ENCODE assay signal across 8 cellular contexts in the genomic region with DNA sequence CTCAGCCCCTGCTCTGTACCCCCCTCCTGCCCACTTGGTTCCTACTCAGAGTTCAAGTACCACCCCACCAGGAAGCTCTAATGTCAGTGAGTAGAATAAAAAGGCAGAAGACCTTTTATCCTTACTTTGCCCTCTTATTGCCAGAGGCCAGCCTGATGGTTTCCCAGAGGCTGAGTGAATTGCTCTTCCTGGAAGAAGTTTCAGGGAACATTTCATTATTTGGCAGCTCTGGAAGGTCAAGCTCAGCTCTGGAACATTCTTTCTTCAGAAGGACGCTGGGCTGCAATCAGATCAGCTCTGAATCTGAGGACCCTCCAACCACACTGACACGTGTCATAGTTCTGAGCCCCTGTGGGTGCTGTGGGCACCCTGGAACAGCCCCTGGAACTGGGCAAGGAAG.
DNase-seq lines count a peak whose midpoint lies in the region; ATAC-seq and TF ChIP-seq lines count a peak whose summit lies in the region.

No MANE protein-coding gene starts in this region.

- H3K9me3 ChIP-seq in OCI-LY1 (ENCODE audit: low read length) (no peaks in the 10 kb centered on the region), body of pancreas (no peaks in the 10 kb centered on the region), right lobe of liver (no peaks in the 10 kb centered on the region)

- no peaks in the 10 kb centered on the region for H3K9me2 ChIP-seq in OCI-LY1 (ENCODE audit: low read depth, low read length)

- no peak overlapping the region; the same call in 1 of the 2 replicates for H3K9ac ChIP-seq in OCI-LY1 (ENCODE audit: low read length)

- H3K4me3 Mint-ChIP-seq in stimulated activated naive B cell treated with anti-CD40 and anti-IgM and Interleukin-4, amounts not matched to agents 10 μg/mL and 1 μg/mL and 100 μg/mL, for 72 hours: peak overlapping the region in 1 of 2 donors; percentile 28

- H3K4me1 ChIP-seq in OCI-LY1 (ENCODE audit: insufficient read depth, low read length, severe bottlenecking) (peaks cover 70% of the 10 kb centered on the region), body of pancreas (peaks cover 55% of the 10 kb centered on the region), right lobe of liver (peaks cover 4 to 60% (median 22%) of the 10 kb centered on the region in 4 donors)

- no peak overlapping the region for H2AFZ ChIP-seq in OCI-LY1 (ENCODE audit: low read length)

- no peaks in the 10 kb centered on the region for H3K9me3 Mint-ChIP-seq in stimulated activated naive B cell treated with anti-CD40 and anti-IgM and Interleukin-4, amounts not matched to agents 10 μg/mL and 1 μg/mL and 100 μg/mL, for 72 hours

- H3K27me3 Mint-ChIP-seq in stimulated activated naive B cell treated with anti-CD40 and anti-IgM and Interleukin-4, amounts not matched to agents 10 μg/mL and 1 μg/mL and 100 μg/mL, for 72 hours: no peaks in the 10 kb centered on the region

- H3K27me3 ChIP-seq in OCI-LY1 (ENCODE audit: insufficient read depth, low read length): no peaks in the 10 kb centered on the region
- no peaks in the 10 kb centered on the region for H3K27me3 ChIP-seq in body of pancreas
- no peaks in the 10 kb centered on the region for H3K27me3 ChIP-seq in right lobe of liver

- peaks cover 62 to 79% of the 10 kb centered on the region in 2 donors for H3K4me1 Mint-ChIP-seq in stimulated activated naive B cell treated with anti-CD40 and anti-IgM and Interleukin-4, amounts not matched to agents 10 μg/mL and 1 μg/mL and 100 μg/mL, for 72 hours

- no peak for TF ChIP-seq POLR2A in body of pancreas (IDR thresholded peaks at IDR 0.05)
- no peak for TF ChIP-seq POLR2A in right lobe of liver (IDR thresholded peaks at IDR 0.05)

- H3K4me3 ChIP-seq in OCI-LY1 (ENCODE audit: low read depth, low read length, poor library complexity, severe bottlenecking): no peak overlapping the region
- no peak overlapping the region for H3K4me3 ChIP-seq in body of pancreas
- no peak overlapping the region for H3K4me3 ChIP-seq in right lobe of liver

- DNase-seq in body of pancreas (no peak), right lobe of liver (no peak), SW480 (ENCODE audit: low spot score) (no peak), NCI-H2029 (lab: John Stamatoyannopoulos, UW) (no peak)
- no peak for DNase-seq in stimulated activated naive B cell treated with anti-CD40 and anti-IgM and Interleukin-4, amounts not matched to agents 10 μg/mL and 1 μg/mL and 100 μg/mL, for 72 hours
- DNase-seq in stimulated activated CD4-positive, alpha-beta T cell treated with anti-CD3 and anti-CD28 coated beads, Interleukin-2, amount 100 ng/mL, for 48 hours: no peak

- H3K36me3 Mint-ChIP-seq in stimulated activated naive B cell treated with anti-CD40 and anti-IgM and Interleukin-4, amounts not matched to agents 10 μg/mL and 1 μg/mL and 100 μg/mL, for 72 hours: peaks cover 46 to 63% of the 10 kb centered on the region in 2 donors

- H3K79me2 ChIP-seq in OCI-LY1 (ENCODE audit: insufficient read depth, low read length): no peaks in the 10 kb centered on the region

- peak overlapping the region; percentile 74 for H3K27ac Mint-ChIP-seq in stimulated activated naive B cell treated with anti-CD40 and anti-IgM and Interleukin-4, amounts not matched to agents 10 μg/mL and 1 μg/mL and 100 μg/mL, for 72 hours

- no peak overlapping the region for H3K4me2 ChIP-seq in OCI-LY1 (ENCODE audit: low read length)

- H4K20me1 ChIP-seq in OCI-LY1 (ENCODE audit: insufficient read depth, low read length): no peaks in the 10 kb centered on the region

- H3F3A ChIP-seq in OCI-LY1 (ENCODE audit: insufficient read depth, low read length): peaks cover 6% of the 10 kb centered on the region; the same call in 1 of the 2 replicates

- H3K36me3 ChIP-seq in OCI-LY1 (ENCODE audit: insufficient read depth, low read length): peaks cover 9% of the 10 kb centered on the region; the same call in 1 of the 2 replicates
- H3K36me3 ChIP-seq in body of pancreas (replicated peaks in 1 of 2; ENCODE audit: insufficient read depth in 1 of 2, low read depth in 2 of 2): no peaks in the 10 kb centered on the region
- H3K36me3 ChIP-seq in right lobe of liver: no peaks in the 10 kb centered on the region

- WGBS in body of pancreas, 2 donors: 38 to 50% methylated on average over 2 of the region's 2 CpGs
- WGBS in right lobe of liver (ENCODE audit: insufficient coverage, low coverage, low lambda C conversion rate, missing lambda C conversion rate): no CpG with 5 or more reads among the region's 2 CpGs

- no peak for TF ChIP-seq CTCF in OCI-LY1 (IDR thresholded peaks at IDR 0.05; ENCODE audit: low read length)
- no peak for TF ChIP-seq CTCF in body of pancreas (IDR thresholded peaks at IDR 0.05)
- TF ChIP-seq CTCF in right lobe of liver (IDR thresholded peaks at IDR 0.05): no peak

- intact Hi-C loops in body of pancreas (cut with DNase I) (no loop called here), right lobe of liver (cut with DNase I) (no loop called here)

- no peak for ATAC-seq in body of pancreas
- peak in 2 of 4 donors; percentile 1 to 10 for ATAC-seq in right lobe of liver
- ATAC-seq in stimulated activated naive B cell treated with anti-CD40 and anti-IgM and Interleukin-4, amounts not matched to agents 10 μg/mL and 1 μg/mL and 100 μg/mL, for 72 hours (replicated peaks): no peak
- no peak for ATAC-seq in GM21619 (IDR thresholded peaks at IDR 0.05; ENCODE audit: unreplicated experiment)

- H3K27ac ChIP-seq in OCI-LY1 (ENCODE audit: low read depth, low read length, poor library complexity, severe bottlenecking) (peak overlapping the region; percentile 75), body of pancreas (peak overlapping the region in 3 of 4 donors; percentile 33 to 71 (median 66)), right lobe of liver (peak overlapping the region; percentile 8 to 77 (median 62))
